2 cellular contexts compared by ENCODE assay signal in genomic region chr7:106563466-106564150, GRCh38.
TF ChIP-seq lines count a peak whose summit lies in the region.

No MANE protein-coding gene starts in this region.

TF ChIP-seq in IMR-90, 13 proteins besides CTCF, POLR2A, EP300 and RAD21:
- TF ChIP-seq NFE2L2 (IDR thresholded peaks at IDR 0.05; ENCODE audit: low read depth, low read length) (no peak), FOS (IDR thresholded peaks at IDR 0.05; ENCODE audit: low read depth, low read length) (no peak), MAFK (IDR thresholded peaks at IDR 0.05; ENCODE audit: low read depth, low read length) (no peak), MXI1 (IDR thresholded peaks at IDR 0.05; ENCODE audit: borderline replicate concordance, low read depth, low read length) (no peak), MAZ (IDR thresholded peaks at IDR 0.05; ENCODE audit: borderline replicate concordance, low read depth, low read length) (no peak), BHLHE40 (IDR thresholded peaks at IDR 0.05; ENCODE audit: low read depth, low read length) (no peak), CHD1 (IDR thresholded peaks at IDR 0.05; ENCODE audit: low read depth, low read length) (no peak), CEBPB (IDR thresholded peaks at IDR 0.05; ENCODE audit: low read depth, low read length) (no peak), RFX5 (IDR thresholded peaks at IDR 0.05; ENCODE audit: low read depth, low read length) (no peak), ELK1 (IDR thresholded peaks at IDR 0.05; ENCODE audit: borderline replicate concordance, low read depth, low read length) (no peak), SMC3 (IDR thresholded peaks at IDR 0.05; ENCODE audit: low read depth, low read length) (no peak), RCOR1 (IDR thresholded peaks at IDR 0.05; ENCODE audit: insufficient replicate concordance, low read length) (no peak), USF2 (IDR thresholded peaks at IDR 0.05; ENCODE audit: low read depth, low read length) (no peak)

TF ChIP-seq in K562, 482 proteins besides CTCF, POLR2A, EP300 and RAD21 (continues in another document):
- TF ChIP-seq BCL6 (CRISPR knock-in tag; IDR thresholded peaks at IDR 0.05) (no peak), KLF16 (IDR thresholded peaks at IDR 0.05) (no peak), NELFE (IDR thresholded peaks at IDR 0.05; ENCODE audit: insufficient read depth, insufficient read length) (no peak), ZNF217 (CRISPR knock-in tag; IDR thresholded peaks at IDR 0.05) (no peak), ZNF277 (CRISPR knock-in tag; IDR thresholded peaks at IDR 0.05; ENCODE audit: borderline replicate concordance) (no peak), POLR2G (IDR thresholded peaks at IDR 0.05; ENCODE audit: low read depth, low read length) (no peak), JUND (IDR thresholded peaks at IDR 0.05; ENCODE audit: borderline replicate concordance, low read depth, low read length) (no peak), JUND (tag; IDR thresholded peaks at IDR 0.05; ENCODE audit: borderline replicate concordance, low read depth, low read length) (0 out of 3 replicates have a peak, but pooled peaks have one; percentile 43), ARNT (IDR thresholded peaks at IDR 0.05) (0 out of 4 replicates have a peak, but pooled peaks of 1 of the 2 experiments have one; percentile 15), THAP12 (CRISPR knock-in tag; IDR thresholded peaks at IDR 0.05) (no peak), NR0B1 (IDR thresholded peaks at IDR 0.05; ENCODE audit: partially characterized antibody) (no peak), HOMEZ (CRISPR knock-in tag; IDR thresholded peaks at IDR 0.05) (no peak), E2F1 (CRISPR knock-in tag; IDR thresholded peaks at IDR 0.05) (no peak), NFIC (IDR thresholded peaks at IDR 0.05) (peak; percentile 99), E4F1 (CRISPR knock-in tag; IDR thresholded peaks at IDR 0.05; ENCODE audit: borderline replicate concordance) (no peak), CSDE1 (IDR thresholded peaks at IDR 0.05) (no peak), RBM15 (IDR thresholded peaks at IDR 0.05; ENCODE audit: insufficient read depth, low read length) (no peak), ZNF589 (CRISPR knock-in tag; IDR thresholded peaks at IDR 0.05; ENCODE audit: low read depth) (no peak), ARID2 (IDR thresholded peaks at IDR 0.05) (no peak), TFAM (CRISPR knock-in tag; conservative IDR thresholded peaks at IDR 0.05) (no peak), USF1 (CRISPR knock-in tag; IDR thresholded peaks at IDR 0.05) (no peak), TAF9B (IDR thresholded peaks at IDR 0.05; ENCODE audit: partially characterized antibody) (no peak), MGA (IDR thresholded peaks at IDR 0.05) (no peak; the same call in 1 of the 2 replicates), SOX6 (IDR thresholded peaks at IDR 0.05) (no peak), PML (IDR thresholded peaks at IDR 0.05; ENCODE audit: low read length) (no peak), HDAC8 (tag; IDR thresholded peaks at IDR 0.05) (no peak), KDM4B (IDR thresholded peaks at IDR 0.05; ENCODE audit: borderline replicate concordance in 2 of 2, low read depth in 1 of 2) (no peak), CXXC5 (CRISPR knock-in tag; IDR thresholded peaks at IDR 0.05) (no peak; the same call in 1 of the 2 replicates), RBM34 (IDR thresholded peaks at IDR 0.05; ENCODE audit: borderline replicate concordance, insufficient read depth, low read length) (no peak), POLR3A (IDR thresholded peaks at IDR 0.05; ENCODE audit: borderline replicate concordance, extremely low read depth, insufficient read depth, insufficient read length) (no peak), CAMTA2 (CRISPR knock-in tag; conservative IDR thresholded peaks at IDR 0.05) (no peak)
